ENCODE assay signal across 15 cellular contexts in genomic region chr17:17480593-17481148, GRCh38. TPM values are rescaled to one million over a fixed set of nuclear protein-coding genes. Genes with fewer than 3 reads are reported as not detected.
DNase-seq lines count a peak whose midpoint lies in the region; ATAC-seq, FAIRE-seq and TF ChIP-seq lines count a peak whose summit lies in the region.
"Had no signal": no experiment of that assay in that cellular context is flagged by ENCODE, and none has a peak within 500 bp of the region (broad histone marks: within the 10 kb centered on the region; RNA-seq: fewer than 3 reads in every experiment).

No MANE protein-coding gene starts in this region.

- H3K9me3 Mint-ChIP-seq in stimulated activated naive CD8-positive, alpha-beta T cell treated with anti-CD3 and anti-CD28 coated beads, Interleukin-15, Interleukin-2, amounts not matched to agents 100 ng/mL and 50 ng/mL, for 24 hours, result no peaks in the 10 kb centered on the region
- no peaks in the 10 kb centered on the region for H3K9me3 Mint-ChIP-seq in activated T-helper 1 cell treated with anti-CD3 and anti-CD28 coated beads, Interleukin-12 subunit alpha, Interleukin-12 subunit beta, Interleukin-2, Interleukin-4 antibody, amounts not matched to agents 30 ng/mL and 10 ng/mL and 1 ng/mL, durations not matched to agents 14 hours and 24 hours and 36 hours

- H3K27me3 Mint-ChIP-seq in stimulated activated naive CD8-positive, alpha-beta T cell treated with anti-CD3 and anti-CD28 coated beads, Interleukin-15, Interleukin-2, amounts not matched to agents 100 ng/mL and 50 ng/mL, for 24 hours, result no peaks in the 10 kb centered on the region
- H3K27me3 Mint-ChIP-seq in activated T-helper 1 cell treated with anti-CD3 and anti-CD28 coated beads, Interleukin-12 subunit alpha, Interleukin-12 subunit beta, Interleukin-2, Interleukin-4 antibody, amounts not matched to agents 30 ng/mL and 10 ng/mL and 1 ng/mL, durations not matched to agents 14 hours and 24 hours and 36 hours (ENCODE audit: insufficient read depth), result no peaks in the 10 kb centered on the region

- no peaks in the 10 kb centered on the region for H3K27me3 ChIP-seq in foreskin keratinocyte

- FAIRE-seq in GM19239 (lab: Jason Lieb, UNC), result no peak
- FAIRE-seq: H1 had no signal

- H3K27ac Mint-ChIP-seq in stimulated activated naive CD8-positive, alpha-beta T cell treated with anti-CD3 and anti-CD28 coated beads, Interleukin-15, Interleukin-2, amounts not matched to agents 100 ng/mL and 50 ng/mL, for 24 hours, result peak overlapping the region; percentile 12
- peak overlapping the region; percentile 72 for H3K27ac Mint-ChIP-seq in activated T-helper 1 cell treated with anti-CD3 and anti-CD28 coated beads, Interleukin-12 subunit alpha, Interleukin-12 subunit beta, Interleukin-2, Interleukin-4 antibody, amounts not matched to agents 30 ng/mL and 10 ng/mL and 1 ng/mL, durations not matched to agents 14 hours and 24 hours and 36 hours

- H3K4me3 Mint-ChIP-seq in stimulated activated naive CD8-positive, alpha-beta T cell treated with anti-CD3 and anti-CD28 coated beads, Interleukin-15, Interleukin-2, amounts not matched to agents 100 ng/mL and 50 ng/mL, for 24 hours, result no peak overlapping the region
- no peak overlapping the region for H3K4me3 Mint-ChIP-seq in activated T-helper 1 cell treated with anti-CD3 and anti-CD28 coated beads, Interleukin-12 subunit alpha, Interleukin-12 subunit beta, Interleukin-2, Interleukin-4 antibody, amounts not matched to agents 30 ng/mL and 10 ng/mL and 1 ng/mL, durations not matched to agents 14 hours and 24 hours and 36 hours

- no peak for TF ChIP-seq CTCF in foreskin keratinocyte (conservative IDR thresholded peaks at IDR 0.05)

- H3K36me3 Mint-ChIP-seq in stimulated activated naive CD8-positive, alpha-beta T cell treated with anti-CD3 and anti-CD28 coated beads, Interleukin-15, Interleukin-2, amounts not matched to agents 100 ng/mL and 50 ng/mL, for 24 hours (ENCODE audit: low read depth), result peaks cover 24% of the 10 kb centered on the region
- peaks cover 26% of the 10 kb centered on the region for H3K36me3 Mint-ChIP-seq in activated T-helper 1 cell treated with anti-CD3 and anti-CD28 coated beads, Interleukin-12 subunit alpha, Interleukin-12 subunit beta, Interleukin-2, Interleukin-4 antibody, amounts not matched to agents 30 ng/mL and 10 ng/mL and 1 ng/mL, durations not matched to agents 14 hours and 24 hours and 36 hours (ENCODE audit: low read depth)

- H3K4me1 ChIP-seq in foreskin keratinocyte, result no peaks in the 10 kb centered on the region

- intact Hi-C loops in activated T-helper 1 cell treated with anti-CD3 and anti-CD28 coated beads, Interleukin-12 subunit alpha, Interleukin-12 subunit beta, Interleukin-2, Interleukin-4 antibody, amounts not matched to agents 30 ng/mL and 10 ng/mL and 1 ng/mL, durations not matched to agents 14 hours and 24 hours and 36 hours (cut with micrococcal nuclease), result no loop called here

- no peak for DNase-seq in stimulated activated naive CD8-positive, alpha-beta T cell treated with anti-CD3 and anti-CD28 coated beads, Interleukin-15, Interleukin-2, amounts not matched to agents 100 U/mL and 50 U/mL, for 24 hours
- DNase-seq in activated T-helper 1 cell treated with anti-CD3 and anti-CD28 coated beads, Interleukin-12 subunit alpha, Interleukin-12 subunit beta, Interleukin-2, Interleukin-4 antibody, amounts not matched to agents 30 ng/mL and 10 ng/mL and 1 ng/mL, durations not matched to agents 14 hours and 24 hours and 36 hours (ENCODE audit: low spot score), result no peak
- DNase-seq in foreskin keratinocyte (peak; percentile 82 to 87), A172 (ENCODE audit: low spot score) (no peak), GM19239 (ENCODE audit: insufficient read length, low spot score) (no peak)
- DNase-seq: AML-193; effector CD8-positive, alpha-beta T cell; NCI-H187; SHP77; substantia nigra; T-helper 2 cell had no signal

- H3K27ac ChIP-seq in foreskin keratinocyte, result no peak overlapping the region

- no peak for ATAC-seq in stimulated activated naive CD8-positive, alpha-beta T cell treated with anti-CD3 and anti-CD28 coated beads, Interleukin-15, Interleukin-2, amounts not matched to agents 100 U/mL and 50 U/mL, for 24 hours
- ATAC-seq in foreskin keratinocyte (peak; percentile 60), HG03139 (IDR thresholded peaks at IDR 0.05; ENCODE audit: unreplicated experiment) (no peak), GM18868 (IDR thresholded peaks at IDR 0.05; ENCODE audit: unreplicated experiment) (no peak)

- peaks cover 80% of the 10 kb centered on the region for H3K4me1 Mint-ChIP-seq in stimulated activated naive CD8-positive, alpha-beta T cell treated with anti-CD3 and anti-CD28 coated beads, Interleukin-15, Interleukin-2, amounts not matched to agents 100 ng/mL and 50 ng/mL, for 24 hours (ENCODE audit: low read depth)
- peaks cover 74% of the 10 kb centered on the region for H3K4me1 Mint-ChIP-seq in activated T-helper 1 cell treated with anti-CD3 and anti-CD28 coated beads, Interleukin-12 subunit alpha, Interleukin-12 subunit beta, Interleukin-2, Interleukin-4 antibody, amounts not matched to agents 30 ng/mL and 10 ng/mL and 1 ng/mL, durations not matched to agents 14 hours and 24 hours and 36 hours (ENCODE audit: low read depth)

RNA-seq across cellular contexts. Expression of gene MED9, which starts 3.9 kb away (rescaled TPM):
- 13.8 and 15.2 TPM in 2 replicates for total RNA-seq in activated T-helper 1 cell treated with anti-CD3 and anti-CD28 coated beads, Interleukin-12 subunit alpha, Interleukin-12 subunit beta, Interleukin-2, Interleukin-4 antibody, amounts not matched to agents 30 ng/mL and 10 ng/mL and 1 ng/mL, durations not matched to agents 14 hours and 24 hours and 36 hours
- 11.2 and 12.1 TPM in 2 replicates for total RNA-seq in foreskin keratinocyte
- 9.3 and 9.7 TPM in 2 replicates for polyA plus RNA-seq in foreskin keratinocyte
- total RNA-seq in A172 (2014; rRNA removed; shearing (Covaris generic)), result 6.4 and 9.9 TPM in 2 replicates

RNA-seq across cellular contexts. Expression of gene RASD1, which starts 15.5 kb away (rescaled TPM):
- total RNA-seq in activated T-helper 1 cell treated with anti-CD3 and anti-CD28 coated beads, Interleukin-12 subunit alpha, Interleukin-12 subunit beta, Interleukin-2, Interleukin-4 antibody, amounts not matched to agents 30 ng/mL and 10 ng/mL and 1 ng/mL, durations not matched to agents 14 hours and 24 hours and 36 hours, result 10.1 and 12.9 TPM in 2 replicates
- 0.10 and 0.11 TPM in 2 replicates for total RNA-seq in foreskin keratinocyte
- 0.07 and 0.08 TPM in 2 replicates for polyA plus RNA-seq in foreskin keratinocyte
- total RNA-seq in A172 (2014; rRNA removed; shearing (Covaris generic)), result not detected in 2 replicates

Comparison
In these comparisons a context has a peak if more than half of its experiments do, and no peak if none do; other contexts are left out.
1. DNase-seq: peak in foreskin keratinocyte (2 of 2); none in stimulated activated naive CD8-positive, alpha-beta T cell treated with anti-CD3 and anti-CD28 coated beads, Interleukin-15, Interleukin-2, amounts not matched to agents 100 U/mL and 50 U/mL, for 24 hours (single experiment), activated T-helper 1 cell treated with anti-CD3 and anti-CD28 coated beads, Interleukin-12 subunit alpha, Interleukin-12 subunit beta, Interleukin-2, Interleukin-4 antibody, amounts not matched to agents 30 ng/mL and 10 ng/mL and 1 ng/mL, durations not matched to agents 14 hours and 24 hours and 36 hours (single experiment), A172 (single experiment) and GM19239 (single experiment).
2. RNA of gene RASD1, which starts 15.5 kb away (total RNA-seq): 10.1 to 12.9 TPM in activated T-helper 1 cell treated with anti-CD3 and anti-CD28 coated beads, Interleukin-12 subunit alpha, Interleukin-12 subunit beta, Interleukin-2, Interleukin-4 antibody, amounts not matched to agents 30 ng/mL and 10 ng/mL and 1 ng/mL, durations not matched to agents 14 hours and 24 hours and 36 hours; 0.10 to 0.11 TPM in foreskin keratinocyte and not detected in A172; every median in the first group is over 10 times any median in the second.